25 cellular contexts compared by ENCODE assay signal in genomic region chr17:45848868-45849535, GRCh38. TPM values are rescaled to one million over a fixed set of nuclear protein-coding genes. Genes with fewer than 3 reads are reported as not detected.
DNase-seq lines count a peak whose midpoint lies in the region; ATAC-seq, FAIRE-seq and TF ChIP-seq lines count a peak whose summit lies in the region.
"Had no signal": no experiment of that assay in that cellular context is flagged by ENCODE, and none has a peak within 500 bp of the region (broad histone marks: within the 10 kb centered on the region; RNA-seq: fewer than 3 reads in every experiment).

No MANE protein-coding gene starts in this region.

- H3K4me3 Mint-ChIP-seq in natural killer cell treated with Interleukin-12 subunit alpha and Interleukin-12 subunit beta and Interleukin-15 and Interleukin-18, amount 100 ng/mL, for 72 hours: no peak overlapping the region
- H3K4me3 Mint-ChIP-seq in natural killer cell (no peak overlapping the region), neural crest cell (no peak overlapping the region)
- H3K4me3 Mint-ChIP-seq: activated B cell treated with CpG ODN at 0.5 μM for 24 hours; activated naive CD8-positive, alpha-beta T cell treated with anti-CD3 and anti-CD28 coated beads, Interleukin-2, amount 50 U/mL, for 24 hours; central memory CD8-positive, alpha-beta T cell; naive B cell; stimulated activated naive CD8-positive, alpha-beta T cell treated with anti-CD3 and anti-CD28 coated beads, Interleukin-15, amount 100 ng/mL, for 72 hours had no signal

- DNase-seq in natural killer cell treated with Interleukin-12 subunit alpha and Interleukin-12 subunit beta and Interleukin-15 and Interleukin-18, amount 100 ng/mL, for 72 hours (ENCODE audit: low spot score): peak; percentile 56
- DNase-seq in natural killer cell: no peak
- DNase-seq in frontal cortex (ENCODE audit: low spot score in 2 of 2): peak; percentile 77 to 78
- DNase-seq in neural crest cell (ENCODE audit: low read depth, low spot score): no peak
- DNase-seq in islet precursor cell: no peak
- DNase-seq: activated B cell treated with CpG ODN at 0.5 μM for 24 hours; activated naive CD8-positive, alpha-beta T cell treated with anti-CD3 and anti-CD28 coated beads, Interleukin-2, amount 50 U/mL, for 24 hours; DMS53; lower lobe of right lung; naive B cell; NCI-H187; NCI-H345; NK-92 treated with Interleukin-12 subunit alpha and Interleukin-12 subunit beta, amount 100 ng/mL, for 24 hours; RPMI8226; stimulated activated naive CD8-positive, alpha-beta T cell treated with anti-CD3 and anti-CD28 coated beads, Interleukin-15, amount 100 ng/mL, for 72 hours had no signal

- H3K27ac Mint-ChIP-seq in natural killer cell treated with Interleukin-12 subunit alpha and Interleukin-12 subunit beta and Interleukin-15 and Interleukin-18, amount 100 ng/mL, for 72 hours: no peak overlapping the region
- H3K27ac Mint-ChIP-seq in natural killer cell (no peak overlapping the region), neural crest cell (ENCODE audit: unreplicated experiment) (peak overlapping the region; percentile 16)
- H3K27ac Mint-ChIP-seq: activated B cell treated with CpG ODN at 0.5 μM for 24 hours; activated naive CD8-positive, alpha-beta T cell treated with anti-CD3 and anti-CD28 coated beads, Interleukin-2, amount 50 U/mL, for 24 hours; naive B cell; stimulated activated naive CD8-positive, alpha-beta T cell treated with anti-CD3 and anti-CD28 coated beads, Interleukin-15, amount 100 ng/mL, for 72 hours had no signal

- H3K4me1 Mint-ChIP-seq in natural killer cell treated with Interleukin-12 subunit alpha and Interleukin-12 subunit beta and Interleukin-15 and Interleukin-18, amount 100 ng/mL, for 72 hours (ENCODE audit: low read depth in 2 of 2): peaks cover 2 to 4% of the 10 kb centered on the region in 2 donors
- H3K4me1 Mint-ChIP-seq in natural killer cell: peaks cover 0 to 6% of the 10 kb centered on the region in 2 donors
- no peaks in the 10 kb centered on the region for H3K4me1 Mint-ChIP-seq in neural crest cell
- H3K4me1 Mint-ChIP-seq: activated B cell treated with CpG ODN at 0.5 μM for 24 hours; stimulated activated naive CD8-positive, alpha-beta T cell treated with anti-CD3 and anti-CD28 coated beads, Interleukin-15, amount 100 ng/mL, for 72 hours had no signal

- ATAC-seq in natural killer cell treated with Interleukin-12 subunit alpha and Interleukin-12 subunit beta and Interleukin-15 and Interleukin-18, amount 100 ng/mL, for 72 hours: no peak
- ATAC-seq in natural killer cell (no peak), GM18861 (IDR thresholded peaks at IDR 0.05; ENCODE audit: unreplicated experiment) (no peak), HG02970 (IDR thresholded peaks at IDR 0.05; ENCODE audit: low FRiP score, unreplicated experiment) (no peak), HG03097 (IDR thresholded peaks at IDR 0.05; ENCODE audit: low FRiP score, unreplicated experiment) (no peak)
- ATAC-seq: activated naive CD8-positive, alpha-beta T cell treated with anti-CD3 and anti-CD28 coated beads, Interleukin-2, amount 50 U/mL, for 24 hours; HCT116; lower lobe of right lung; stimulated activated naive CD8-positive, alpha-beta T cell treated with anti-CD3 and anti-CD28 coated beads, Interleukin-15, amount 100 ng/mL, for 72 hours had no signal

- no peak for TF ChIP-seq CTCF in natural killer cell (IDR thresholded peaks at IDR 0.05)
- TF ChIP-seq CTCF in neural crest cell (conservative IDR thresholded peaks at IDR 0.05): no peak

- no peaks in the 10 kb centered on the region for H3K36me3 Mint-ChIP-seq in natural killer cell treated with Interleukin-12 subunit alpha and Interleukin-12 subunit beta and Interleukin-15 and Interleukin-18, amount 100 ng/mL, for 72 hours
- H3K36me3 Mint-ChIP-seq in natural killer cell (no peaks in the 10 kb centered on the region), neural crest cell (ENCODE audit: low read depth) (no peaks in the 10 kb centered on the region)
- H3K36me3 Mint-ChIP-seq: naive B cell had no signal

- intact Hi-C loops in natural killer cell (cut with micrococcal nuclease): no loop called here

- no peak for FAIRE-seq in frontal cortex (lab: Jason Lieb, UNC)

- H3K9me3 Mint-ChIP-seq in natural killer cell treated with Interleukin-12 subunit alpha and Interleukin-12 subunit beta and Interleukin-15 and Interleukin-18, amount 100 ng/mL, for 72 hours: no peaks in the 10 kb centered on the region
- no peaks in the 10 kb centered on the region for H3K9me3 Mint-ChIP-seq in natural killer cell
- no peaks in the 10 kb centered on the region for H3K9me3 Mint-ChIP-seq in neural crest cell
- H3K9me3 Mint-ChIP-seq: activated B cell treated with CpG ODN at 0.5 μM for 24 hours; activated naive CD8-positive, alpha-beta T cell treated with anti-CD3 and anti-CD28 coated beads, Interleukin-2, amount 50 U/mL, for 24 hours; central memory CD8-positive, alpha-beta T cell; naive B cell; stimulated activated naive CD8-positive, alpha-beta T cell treated with anti-CD3 and anti-CD28 coated beads, Interleukin-15, amount 100 ng/mL, for 72 hours had no signal

- peaks cover 0 to 6% of the 10 kb centered on the region in 2 donors for H3K27me3 Mint-ChIP-seq in natural killer cell treated with Interleukin-12 subunit alpha and Interleukin-12 subunit beta and Interleukin-15 and Interleukin-18, amount 100 ng/mL, for 72 hours
- peaks cover 1 to 7% of the 10 kb centered on the region in 2 donors for H3K27me3 Mint-ChIP-seq in natural killer cell (ENCODE audit: low read depth in 2 of 2)
- H3K27me3 Mint-ChIP-seq in neural crest cell (ENCODE audit: low read depth): peaks cover 27% of the 10 kb centered on the region

RNA-seq across cellular contexts. Expression of gene SPPL2C, which starts 4.3 kb away (rescaled TPM):
- total RNA-seq in natural killer cell treated with Interleukin-12 subunit alpha and Interleukin-12 subunit beta and Interleukin-15 and Interleukin-18, amount 100 ng/mL, for 72 hours: not detected
- total RNA-seq in natural killer cell (not detected), frontal cortex (not detected), neural crest cell (not detected in 2 replicates)
- total RNA-seq: A673; activated B cell treated with CpG ODN at 0.5 μM for 24 hours; activated CD8-positive, alpha-beta memory T cell treated with anti-CD3 and anti-CD28 coated beads for 36 hours; lower lobe of right lung; renal cortical epithelial cell; T-helper 1 cell treated with Interleukin-12 subunit alpha and Interleukin-12 subunit beta and Interleukin-4 antibody, amounts not matched to agents 30 ng/mL and 1 ng/mL, for 36 hours; ureter had no signal

RNA-seq across cellular contexts. Expression of gene MAPT, which starts 45.4 kb away (rescaled TPM):
- total RNA-seq in natural killer cell treated with Interleukin-12 subunit alpha and Interleukin-12 subunit beta and Interleukin-15 and Interleukin-18, amount 100 ng/mL, for 72 hours: under 1 TPM; 0.14 to 0.17 TPM
- total RNA-seq in natural killer cell: 1 to 10 TPM in 1 of 3 donors, under 1 TPM in 2; 0.14 to 1.3 (median 0.58) TPM
- 76.6 TPM for total RNA-seq in frontal cortex
- 9.5 and 13.0 TPM in 2 replicates for total RNA-seq in neural crest cell

Comparison
In these comparisons a context has a peak if more than half of its experiments do, and no peak if none do; other contexts are left out.
1. DNase-seq: peak in natural killer cell treated with Interleukin-12 subunit alpha and Interleukin-12 subunit beta and Interleukin-15 and Interleukin-18, amount 100 ng/mL, for 72 hours (single experiment) and frontal cortex (2 of 2); none in natural killer cell (single experiment), neural crest cell (single experiment) and islet precursor cell (single experiment).